In genomic region chr1:67149179-67149770, GRCh38 we compare ENCODE assay signal across 8 cellular contexts. TPM values are rescaled to one million over a fixed set of nuclear protein-coding genes. Genes with fewer than 3 reads are reported as not detected.
DNase-seq lines count a peak whose midpoint lies in the region; ATAC-seq and TF ChIP-seq lines count a peak whose summit lies in the region.

No MANE protein-coding gene starts in this region.

- H3K36me3 ChIP-seq in CD4-positive, CD25-positive, alpha-beta regulatory T cell (ENCODE audit: control insufficient read depth, insufficient read depth, low read length) = no peaks in the 10 kb centered on the region

- no peaks in the 10 kb centered on the region for H3K36me3 Mint-ChIP-seq in CD4-positive, CD25-positive, alpha-beta regulatory T cell
- no peaks in the 10 kb centered on the region for H3K36me3 Mint-ChIP-seq in WTC11

- H3K9me3 Mint-ChIP-seq in CD4-positive, CD25-positive, alpha-beta regulatory T cell = peaks cover 0 to 2% (median 0%) of the 10 kb centered on the region in 7 donors
- no peaks in the 10 kb centered on the region for H3K9me3 Mint-ChIP-seq in WTC11

- no peak overlapping the region for H3K4me3 Mint-ChIP-seq in CD4-positive, CD25-positive, alpha-beta regulatory T cell
- H3K4me3 Mint-ChIP-seq in WTC11 = no peak overlapping the region

- H3K4me3 ChIP-seq in CD4-positive, CD25-positive, alpha-beta regulatory T cell (ENCODE audit: low read depth, low read length) = no peak overlapping the region

- no peak overlapping the region for H3K27ac ChIP-seq in CD4-positive, CD25-positive, alpha-beta regulatory T cell (ENCODE audit: insufficient read depth, low read length, poor library complexity, severe bottlenecking)

- peaks cover 9 to 30% (median 23%) of the 10 kb centered on the region in 4 donors for H3K4me1 Mint-ChIP-seq in CD4-positive, CD25-positive, alpha-beta regulatory T cell
- peaks cover 8% of the 10 kb centered on the region for H3K4me1 Mint-ChIP-seq in WTC11

- TF ChIP-seq CTCF in WTC11 (IDR thresholded peaks at IDR 0.05) = peak; percentile 41; the same call in 1 of the 2 replicates

- no peaks in the 10 kb centered on the region for H3K27me3 ChIP-seq in CD4-positive, CD25-positive, alpha-beta regulatory T cell (ENCODE audit: control insufficient read depth, insufficient read depth, low read length)

- H3K27me3 Mint-ChIP-seq in CD4-positive, CD25-positive, alpha-beta regulatory T cell = no peaks in the 10 kb centered on the region
- peaks cover 7% of the 10 kb centered on the region; the same call in 1 of the 2 replicates for H3K27me3 Mint-ChIP-seq in WTC11 (ENCODE audit: low read depth)

- no peaks in the 10 kb centered on the region for H3K9me3 ChIP-seq in CD4-positive, CD25-positive, alpha-beta regulatory T cell (ENCODE audit: control insufficient read depth in 2 of 2, low read length in 2 of 2)

- peak; percentile 16 to 81 (median 65) for DNase-seq in CD4-positive, CD25-positive, alpha-beta regulatory T cell
- DNase-seq in NCI-H2171 treated with DMSO at 0.1 percent for 48 hours (lab: John Stamatoyannopoulos, UW) (peak; percentile 77), WTC11 (ENCODE audit: low spot score) (peak; percentile 67), cerebellar cortex (ENCODE audit: low spot score) (peak; percentile 62), kidney tubule cell (ENCODE audit: low spot score) (peak; percentile 83)
- peak in 2 of 3 experiments; percentile 22 to 38 for DNase-seq in stimulated activated CD4-positive, alpha-beta T cell treated with anti-CD3 and anti-CD28 coated beads, TNF-alpha, amount 100 ng/mL, for 4 hours (ENCODE audit: low read depth in 3 of 3)

- peaks cover 8% of the 10 kb centered on the region for H3K4me1 ChIP-seq in CD4-positive, CD25-positive, alpha-beta regulatory T cell (ENCODE audit: control insufficient read depth, insufficient read depth, low read length, poor library complexity, severe bottlenecking)

- POLR2A ChIA-PET in WTC11 (lab: Charles Lee) = interaction anchor here (0.9 to 1.0 kb wide), 2 partner anchors 130 to 153 kb away, joined by 3 to 4 read pairs; no protein-coding TSS in a partner anchor

- CTCF ChIA-PET in WTC11 (lab: Charles Lee) = interaction anchor here (0.6 to 3.7 kb wide), 35 partner anchors 9 to 454 kb away, joined by 3 to 96 read pairs (median 4); partner anchors contain the start of genes C1orf141, DNAI4, DYNLT5 and MIER1

- peak overlapping the region in 2 of 3 donors; percentile 18 to 57 for H3K27ac Mint-ChIP-seq in CD4-positive, CD25-positive, alpha-beta regulatory T cell
- H3K27ac Mint-ChIP-seq in WTC11 = no peak overlapping the region

- ATAC-seq in CD4-positive, CD25-positive, alpha-beta regulatory T cell (ENCODE audit: low read depth in 2 of 2) = peak; percentile 80 to 83
- ATAC-seq in GM19025 (IDR thresholded peaks at IDR 0.05; ENCODE audit: low read depth, unreplicated experiment) (peak; percentile 92), HG03108 (IDR thresholded peaks at IDR 0.05; ENCODE audit: unreplicated experiment) (peak; percentile 97), WTC11 (peak; percentile 96)

TF ChIP-seq in WTC11, 78 proteins besides CTCF, POLR2A, EP300 and RAD21:
- TF ChIP-seq FOXJ3 (CRISPR knock-in tag; IDR thresholded peaks at IDR 0.05; ENCODE audit: borderline replicate concordance) (no peak), NR2C2 (CRISPR knock-in tag; IDR thresholded peaks at IDR 0.05) (no peak), KAT7 (CRISPR knock-in tag; IDR thresholded peaks at IDR 0.05; ENCODE audit: borderline replicate concordance) (no peak), MAX (CRISPR knock-in tag; IDR thresholded peaks at IDR 0.05) (no peak)

RNA-seq across cellular contexts. Expression of gene C1orf141, which starts 14.5 kb away (rescaled TPM):
- not detected for total RNA-seq in CD4-positive, CD25-positive, alpha-beta regulatory T cell
- not detected for polyA plus RNA-seq in CD4-positive, CD25-positive, alpha-beta regulatory T cell
- not detected in 3 replicates for total RNA-seq in WTC11 (2021)

RNA-seq across cellular contexts. Expression of gene IL23R, which starts 17.0 kb away (rescaled TPM):
- not detected for total RNA-seq in CD4-positive, CD25-positive, alpha-beta regulatory T cell
- under 1 TPM in 3 of 4 donors, not detected in 1; 0.20 to 0.35 (median 0.30) TPM for polyA plus RNA-seq in CD4-positive, CD25-positive, alpha-beta regulatory T cell
- total RNA-seq in WTC11 (2021) = not detected in 3 replicates

Comparison
In these comparisons a context has a peak if more than half of its experiments do, and no peak if none do; other contexts are left out.
1. DNase-seq: peak in every context shown above with its lines; median percentile 83 in kidney tubule cell; 77 in NCI-H2171 treated with DMSO at 0.1 percent for 48 hours; 67 in WTC11; 65 in CD4-positive, CD25-positive, alpha-beta regulatory T cell; 62 in cerebellar cortex; 30 in stimulated activated CD4-positive, alpha-beta T cell treated with anti-CD3 and anti-CD28 coated beads, TNF-alpha, amount 100 ng/mL, for 4 hours.